ENCODE assay signal across 17 cellular contexts in the genomic region with DNA sequence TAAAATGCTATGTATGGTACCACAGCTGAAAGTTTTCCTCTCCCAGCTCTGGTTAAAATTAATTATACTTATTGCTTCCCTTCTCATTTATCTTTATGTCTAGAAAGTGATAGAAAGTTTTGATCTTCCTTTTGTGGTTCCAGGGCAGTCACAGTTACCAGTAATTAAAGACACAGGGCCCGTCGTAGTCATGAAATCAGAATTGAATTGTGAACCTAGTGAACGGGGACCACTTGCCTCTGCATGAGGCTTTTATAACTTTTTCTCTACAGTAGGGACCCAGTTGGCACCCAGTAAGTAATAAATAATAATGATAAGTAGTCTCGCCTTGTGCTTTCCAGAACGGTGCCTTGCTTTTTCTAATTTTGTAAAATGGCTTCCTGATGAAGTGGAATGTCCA.
DNase-seq lines count a peak whose midpoint lies in the region; ATAC-seq lines count a peak whose summit lies in the region.
"Had no signal": no experiment of that assay in that cellular context is flagged by ENCODE, and none has a peak within 500 bp of the region (broad histone marks: within the 10 kb centered on the region; RNA-seq: fewer than 3 reads in every experiment).

No MANE protein-coding gene starts in this region.

- peaks cover 11% of the 10 kb centered on the region for H3K9me3 Mint-ChIP-seq in activated CD4-positive, alpha-beta T cell treated with anti-CD3 and anti-CD28 coated beads for 36 hours (ENCODE audit: low read depth)
- peaks cover 5 to 26% of the 10 kb centered on the region in 2 donors for H3K9me3 Mint-ChIP-seq in activated naive CD4-positive, alpha-beta T cell treated with anti-CD3 and anti-CD28 coated beads, Interleukin-2, amount 50 U/mL, for 72 hours
- H3K9me3 Mint-ChIP-seq in activated naive CD8-positive, alpha-beta T cell treated with anti-CD3 and anti-CD28 coated beads for 36 hours: peaks cover 9% of the 10 kb centered on the region
- H3K9me3 Mint-ChIP-seq in stimulated activated naive CD8-positive, alpha-beta T cell treated with anti-CD3 and anti-CD28 coated beads, Interleukin-15, Interleukin-2, amounts not matched to agents 100 ng/mL and 50 ng/mL, for 24 hours: peaks cover 8% of the 10 kb centered on the region
- H3K9me3 Mint-ChIP-seq in stimulated activated naive B cell treated with anti-CD40 and anti-IgM and Interleukin-4, amounts not matched to agents 10 μg/mL and 1 μg/mL and 100 μg/mL, for 72 hours: peaks cover 4 to 6% of the 10 kb centered on the region in 2 donors
- H3K9me3 Mint-ChIP-seq: CD8-positive, alpha-beta memory T cell had no signal

- POLR2A ChIA-PET in activated CD4-positive, alpha-beta T cell treated with anti-CD3 and anti-CD28 coated beads for 36 hours (lab: Charles Lee): interaction anchor here (0.5 to 1.6 kb wide), 5 partner anchors 7 to 331 kb away, joined by 3 to 8 read pairs (median 5); no protein-coding TSS in a partner anchor

- H3K36me3 Mint-ChIP-seq in activated CD4-positive, alpha-beta T cell treated with anti-CD3 and anti-CD28 coated beads for 36 hours (ENCODE audit: low read depth): peaks cover 18% of the 10 kb centered on the region
- peaks cover 17 to 42% of the 10 kb centered on the region in 2 donors for H3K36me3 Mint-ChIP-seq in activated naive CD4-positive, alpha-beta T cell treated with anti-CD3 and anti-CD28 coated beads, Interleukin-2, amount 50 U/mL, for 72 hours
- peaks cover 6% of the 10 kb centered on the region for H3K36me3 Mint-ChIP-seq in activated naive CD8-positive, alpha-beta T cell treated with anti-CD3 and anti-CD28 coated beads for 36 hours
- peaks cover 6% of the 10 kb centered on the region for H3K36me3 Mint-ChIP-seq in stimulated activated naive CD8-positive, alpha-beta T cell treated with anti-CD3 and anti-CD28 coated beads, Interleukin-15, Interleukin-2, amounts not matched to agents 100 ng/mL and 50 ng/mL, for 24 hours (ENCODE audit: low read depth)
- peaks cover 0 to 3% of the 10 kb centered on the region in 2 donors for H3K36me3 Mint-ChIP-seq in stimulated activated naive B cell treated with anti-CD40 and anti-IgM and Interleukin-4, amounts not matched to agents 10 μg/mL and 1 μg/mL and 100 μg/mL, for 72 hours

- intact Hi-C loops in activated CD4-positive, alpha-beta T cell treated with anti-CD3 and anti-CD28 coated beads for 36 hours (cut with DNase I, micrococcal nuclease): loop anchor here in 1 of 2 experiments (10.0 kb wide), 1 partner anchor 1398 kb away; no protein-coding TSS in a partner anchor

- peak overlapping the region; percentile 85 for H3K27ac Mint-ChIP-seq in activated CD4-positive, alpha-beta T cell treated with anti-CD3 and anti-CD28 coated beads for 36 hours
- H3K27ac Mint-ChIP-seq in activated naive CD4-positive, alpha-beta T cell treated with anti-CD3 and anti-CD28 coated beads, Interleukin-2, amount 50 U/mL, for 72 hours: peak overlapping the region; percentile 66 to 81
- H3K27ac Mint-ChIP-seq in activated naive CD8-positive, alpha-beta T cell treated with anti-CD3 and anti-CD28 coated beads for 36 hours: peak overlapping the region; percentile 79
- peak overlapping the region; percentile 67 for H3K27ac Mint-ChIP-seq in stimulated activated naive CD8-positive, alpha-beta T cell treated with anti-CD3 and anti-CD28 coated beads, Interleukin-15, Interleukin-2, amounts not matched to agents 100 ng/mL and 50 ng/mL, for 24 hours
- no peak overlapping the region for H3K27ac Mint-ChIP-seq in stimulated activated naive B cell treated with anti-CD40 and anti-IgM and Interleukin-4, amounts not matched to agents 10 μg/mL and 1 μg/mL and 100 μg/mL, for 72 hours

- peaks cover 77% of the 10 kb centered on the region for H3K4me1 Mint-ChIP-seq in activated CD4-positive, alpha-beta T cell treated with anti-CD3 and anti-CD28 coated beads for 36 hours
- peaks cover 50% of the 10 kb centered on the region for H3K4me1 Mint-ChIP-seq in activated naive CD8-positive, alpha-beta T cell treated with anti-CD3 and anti-CD28 coated beads for 36 hours
- H3K4me1 Mint-ChIP-seq in stimulated activated naive CD8-positive, alpha-beta T cell treated with anti-CD3 and anti-CD28 coated beads, Interleukin-15, Interleukin-2, amounts not matched to agents 100 ng/mL and 50 ng/mL, for 24 hours (ENCODE audit: low read depth): peaks cover 72% of the 10 kb centered on the region
- H3K4me1 Mint-ChIP-seq in stimulated activated naive B cell treated with anti-CD40 and anti-IgM and Interleukin-4, amounts not matched to agents 10 μg/mL and 1 μg/mL and 100 μg/mL, for 72 hours: peaks cover 13 to 15% of the 10 kb centered on the region in 2 donors

- CTCF ChIA-PET in activated CD4-positive, alpha-beta T cell treated with anti-CD3 and anti-CD28 coated beads for 36 hours (lab: Charles Lee): interaction anchor here (0.7 to 2.4 kb wide), 7 partner anchors 11 to 226 kb away, joined by 3 to 11 read pairs (median 6); no protein-coding TSS in a partner anchor

- H3K27me3 Mint-ChIP-seq in activated CD4-positive, alpha-beta T cell treated with anti-CD3 and anti-CD28 coated beads for 36 hours: no peaks in the 10 kb centered on the region
- no peaks in the 10 kb centered on the region for H3K27me3 Mint-ChIP-seq in activated naive CD8-positive, alpha-beta T cell treated with anti-CD3 and anti-CD28 coated beads for 36 hours
- no peaks in the 10 kb centered on the region for H3K27me3 Mint-ChIP-seq in stimulated activated naive CD8-positive, alpha-beta T cell treated with anti-CD3 and anti-CD28 coated beads, Interleukin-15, Interleukin-2, amounts not matched to agents 100 ng/mL and 50 ng/mL, for 24 hours
- H3K27me3 Mint-ChIP-seq in stimulated activated naive B cell treated with anti-CD40 and anti-IgM and Interleukin-4, amounts not matched to agents 10 μg/mL and 1 μg/mL and 100 μg/mL, for 72 hours: no peaks in the 10 kb centered on the region
- H3K27me3 Mint-ChIP-seq: CD8-positive, alpha-beta memory T cell had no signal

- H3K4me3 Mint-ChIP-seq in activated CD4-positive, alpha-beta T cell treated with anti-CD3 and anti-CD28 coated beads for 36 hours: peak overlapping the region; percentile 52
- no peak overlapping the region for H3K4me3 Mint-ChIP-seq in activated naive CD8-positive, alpha-beta T cell treated with anti-CD3 and anti-CD28 coated beads for 36 hours
- no peak overlapping the region for H3K4me3 Mint-ChIP-seq in stimulated activated naive CD8-positive, alpha-beta T cell treated with anti-CD3 and anti-CD28 coated beads, Interleukin-15, Interleukin-2, amounts not matched to agents 100 ng/mL and 50 ng/mL, for 24 hours
- H3K4me3 Mint-ChIP-seq in stimulated activated naive B cell treated with anti-CD40 and anti-IgM and Interleukin-4, amounts not matched to agents 10 μg/mL and 1 μg/mL and 100 μg/mL, for 72 hours: no peak overlapping the region

- ATAC-seq in activated CD4-positive, alpha-beta T cell treated with anti-CD3 and anti-CD28 coated beads for 36 hours: peak; percentile 45
- ATAC-seq in activated naive CD4-positive, alpha-beta T cell treated with anti-CD3 and anti-CD28 coated beads, Interleukin-2, amount 50 U/mL, for 72 hours: peak; percentile 4 to 44
- ATAC-seq in HG02798 (IDR thresholded peaks at IDR 0.05; ENCODE audit: poor library complexity, unreplicated experiment): no peak
- ATAC-seq in stimulated activated naive B cell treated with anti-CD40 and anti-IgM and Interleukin-4, amounts not matched to agents 10 μg/mL and 1 μg/mL and 100 μg/mL, for 72 hours (replicated peaks): no peak
- ATAC-seq: HCT116 had no signal

- DNase-seq in activated CD4-positive, alpha-beta T cell treated with anti-CD3 and anti-CD28 coated beads for 36 hours: no peak
- no peak for DNase-seq in activated CD4-positive, alpha-beta T cell treated with anti-CD3 and anti-CD28 coated beads for 48 hours
- DNase-seq in activated naive CD4-positive, alpha-beta T cell treated with anti-CD3 and anti-CD28 coated beads, Interleukin-2, amount 50 U/mL, for 72 hours (ENCODE audit: low spot score in 2 of 2): no peak
- no peak for DNase-seq in activated naive CD4-positive, alpha-beta T cell (lab: John Stamatoyannopoulos, UW)
- no peak for DNase-seq in activated naive CD8-positive, alpha-beta T cell treated with anti-CD3 and anti-CD28 coated beads for 36 hours
- no peak for DNase-seq in stimulated activated naive B cell treated with anti-CD40 and anti-IgM and Interleukin-4, amounts not matched to agents 10 μg/mL and 1 μg/mL and 100 μg/mL, for 72 hours
- DNase-seq: 8988T; BE2C; CD8-positive, alpha-beta memory T cell; DMS79 treated with DMSO at 0.1 percent for 48 hours; GM23248; NCI-H1417; NCI-H187 treated with DMSO at 0.1 percent for 48 hours; NCI-H526 treated with DMSO at 0.1 percent for 48 hours had no signal

Comparison
In these comparisons a context has a peak if more than half of its experiments do, and no peak if none do; other contexts are left out.
1. ATAC-seq: peak in activated CD4-positive, alpha-beta T cell treated with anti-CD3 and anti-CD28 coated beads for 36 hours (single experiment) and activated naive CD4-positive, alpha-beta T cell treated with anti-CD3 and anti-CD28 coated beads, Interleukin-2, amount 50 U/mL, for 72 hours (2 of 2); none in HG02798 (single experiment) and stimulated activated naive B cell treated with anti-CD40 and anti-IgM and Interleukin-4, amounts not matched to agents 10 μg/mL and 1 μg/mL and 100 μg/mL, for 72 hours (0 of 2).